8 cellular contexts compared by ENCODE assay signal in genomic region chr13:33723772-33724435, GRCh38.
A peak's percentile ranks its signal among the peaks of the same experiment; 100 is the strongest.
DNase-seq lines count a peak whose midpoint lies in the region; ATAC-seq and TF ChIP-seq lines count a peak whose summit lies in the region.

No MANE protein-coding gene starts in this region.

- ATAC-seq in GM18873 (IDR thresholded peaks at IDR 0.05; ENCODE audit: low FRiP score, unreplicated experiment), result peak; percentile 81
- peak; percentile 51 for ATAC-seq in HG03108 (IDR thresholded peaks at IDR 0.05; ENCODE audit: unreplicated experiment)

- peaks cover 11% of the 10 kb centered on the region for H3K4me1 ChIP-seq in mammary epithelial cell (ENCODE audit: insufficient read depth, low read length)

- CTCF ChIA-PET in mammary epithelial cell (lab: Charles Lee; ENCODE audit: low non-redundant PET), result interaction anchor here (1.4 kb wide), 1 partner anchor 181 kb away, joined by 7 read pairs; no protein-coding TSS in a partner anchor

- no TSS peak for BruUV-seq in mammary epithelial cell (replicated peaks; lab: Mats Ljungman, UMichigan)

- no peak overlapping the region for H2AFZ ChIP-seq in mammary epithelial cell (ENCODE audit: low read depth, low read length)

- no peaks in the 10 kb centered on the region for H3K27me3 ChIP-seq in mammary epithelial cell (ENCODE audit: insufficient read depth, low read length)

- H3K4me3 ChIP-seq in WI38 (ENCODE audit: low read depth, low read length), result no peak overlapping the region
- no peak overlapping the region for H3K4me3 ChIP-seq in mammary epithelial cell (replicated peaks in 1 of 3; ENCODE audit: insufficient read depth in 1 of 3, low read depth in 2 of 3, low read length in 3 of 3)

- H3K4me2 ChIP-seq in mammary epithelial cell (ENCODE audit: insufficient read depth, low read depth, low read length), result no peak overlapping the region

- intact Hi-C loops in mammary epithelial cell (cut with micrococcal nuclease), result loop anchor here (1.0 to 10.0 kb wide), 8 partner anchors 32 to 1431 kb away; partner anchors contain the start of gene STARD13

- WGBS in mammary epithelial cell (ENCODE audit: low coverage, missing lambda C conversion rate), result 7% methylated on average over 4 of the region's 4 CpGs

- dilution Hi-C loops in mammary epithelial cell (cut with HindIII; ENCODE audit: low sequenced_read_pairs), result no loop called here

- H3K36me3 ChIP-seq in mammary epithelial cell (ENCODE audit: insufficient read depth, low read length), result no peaks in the 10 kb centered on the region

- TF ChIP-seq CTCF in AG09319 (IDR thresholded peaks at IDR 0.05; ENCODE audit: low read depth, low read length) (peak; percentile 73), WI38 (IDR thresholded peaks at IDR 0.05; ENCODE audit: low read depth, low read length) (peak; percentile 66), mammary epithelial cell (conservative IDR thresholded peaks at IDR 0.05 in 1 of 2, IDR thresholded peaks at IDR 0.05 in 1 of 2; ENCODE audit: extremely low read depth in 1 of 2, insufficient read depth in 1 of 2, low read depth in 1 of 2, low read length in 2 of 2) (peak; percentile 67 to 84)

- no peaks in the 10 kb centered on the region for H3K9me3 ChIP-seq in mammary epithelial cell (replicated peaks; ENCODE audit: insufficient read depth, low read length)

- H3K27ac ChIP-seq in mammary epithelial cell (ENCODE audit: insufficient read depth, low read depth, low read length), result no peak overlapping the region

- H3K9ac ChIP-seq in mammary epithelial cell (ENCODE audit: insufficient read depth, low read length), result no peak overlapping the region

- peak; percentile 67 for DNase-seq in AG09319 (ENCODE audit: extremely low read depth, low read depth)
- DNase-seq in NCI-H2196 treated with DMSO at 0.1 percent for 48 hours (lab: John Stamatoyannopoulos, UW; ENCODE audit: unreplicated experiment), result peak; percentile 50
- peak; percentile 64 for DNase-seq in mammary epithelial cell
- DNase-seq in iris pigment epithelial cell (ENCODE audit: low read depth), result peak; percentile 88
- peak; percentile 22 to 41 for DNase-seq in stimulated activated CD4-positive, alpha-beta T cell treated with anti-CD3 and anti-CD28 coated beads, Interleukin-15, amount 100 ng/mL, for 1 hour (ENCODE audit: low read depth in 1 of 2, low spot score in 1 of 2)

- H3K79me2 ChIP-seq in mammary epithelial cell (ENCODE audit: insufficient read depth, low read length), result no peaks in the 10 kb centered on the region

- in situ Hi-C loops in mammary epithelial cell (cut with MboI; ENCODE audit: low sequenced_read_pairs in 2 of 2), result loop anchor here in 1 of 2 donors (5.0 to 25.0 kb wide), 2 partner anchors 182 to 487 kb away; no protein-coding TSS in a partner anchor

- H4K20me1 ChIP-seq in mammary epithelial cell (ENCODE audit: insufficient read depth, low read length), result no peaks in the 10 kb centered on the region

Comparison
In these comparisons a context has a peak if more than half of its experiments do, and no peak if none do; other contexts are left out.
1. DNase-seq: peak in every context shown above with its lines; median percentile 88 in iris pigment epithelial cell; 67 in AG09319; 64 in mammary epithelial cell; 50 in NCI-H2196 treated with DMSO at 0.1 percent for 48 hours; 32 in stimulated activated CD4-positive, alpha-beta T cell treated with anti-CD3 and anti-CD28 coated beads, Interleukin-15, amount 100 ng/mL, for 1 hour.